ENCODE assay signal across 14 cellular contexts in genomic region chr21:23695449-23695848, GRCh38.
DNase-seq lines count a peak whose midpoint lies in the region; ATAC-seq, FAIRE-seq and TF ChIP-seq lines count a peak whose summit lies in the region.
"Had no signal": no experiment of that assay in that cellular context is flagged by ENCODE, and none has a peak within 500 bp of the region (broad histone marks: within the 10 kb centered on the region; RNA-seq: fewer than 3 reads in every experiment).

No MANE protein-coding gene starts in this region.

- H3K36me3 ChIP-seq in Caco-2 (ENCODE audit: control insufficient read depth, insufficient read depth, low read length), result no peaks in the 10 kb centered on the region
- H3K36me3 ChIP-seq: HAP-1, MG63 had no signal

- H3K9me3 ChIP-seq in Caco-2, result peaks cover 6% of the 10 kb centered on the region; the same call in 1 of the 2 replicates

- DNase-seq in GM12891 (ENCODE audit: insufficient read length, low spot score), result no peak
- DNase-seq in NCI-H446 treated with DMSO at 0.1 percent for 48 hours (lab: John Stamatoyannopoulos, UW), result peak; percentile 84
- DNase-seq in putamen (ENCODE audit: low spot score), result peak; percentile 9
- no peak for DNase-seq in Caco-2
- DNase-seq: CD8-positive, alpha-beta memory T cell; MG63; NCI-H187 treated with DMSO at 0.1 percent for 48 hours; NCI-H510A treated with DMSO at 0.1 percent for 48 hours; T-cell had no signal

- no peak for FAIRE-seq in GM12891 (lab: Jason Lieb, UNC)
- FAIRE-seq: GM19239 had no signal

- no peak overlapping the region for H3K27ac Mint-ChIP-seq in Caco-2 (ENCODE audit: unreplicated experiment)
- H3K27ac Mint-ChIP-seq: CD8-positive, alpha-beta memory T cell; T-cell had no signal

- H3K4me3 Mint-ChIP-seq in Caco-2 (ENCODE audit: unreplicated experiment), result no peak overlapping the region
- H3K4me3 Mint-ChIP-seq: CD8-positive, alpha-beta memory T cell; T-cell had no signal

- intact Hi-C loops in Caco-2 (cut with micrococcal nuclease; ENCODE audit: unreplicated experiment), result no loop called here

- H3K27me3 Mint-ChIP-seq in Caco-2 (ENCODE audit: insufficient read depth, unreplicated experiment), result no peaks in the 10 kb centered on the region
- H3K27me3 Mint-ChIP-seq: CD8-positive, alpha-beta memory T cell; T-cell had no signal

- ATAC-seq in HG02759 (IDR thresholded peaks at IDR 0.05; ENCODE audit: unreplicated experiment), result peak; percentile 66
- no peak for ATAC-seq in GM18870 (IDR thresholded peaks at IDR 0.05; ENCODE audit: unreplicated experiment)
- no peak for ATAC-seq in GM18505 (IDR thresholded peaks at IDR 0.05; ENCODE audit: unreplicated experiment)
- ATAC-seq: T-cell had no signal

- POLR2A ChIA-PET in Caco-2 (lab: Charles Lee), result no interaction called here

- H3K4me1 ChIP-seq in Caco-2, result no peaks in the 10 kb centered on the region
- H3K4me1 ChIP-seq: HAP-1 had no signal

- H3K4me1 Mint-ChIP-seq in Caco-2 (ENCODE audit: low read depth, unreplicated experiment), result no peaks in the 10 kb centered on the region
- H3K4me1 Mint-ChIP-seq: CD8-positive, alpha-beta memory T cell; T-cell had no signal

- no peak for TF ChIP-seq POLR2A in GM12891 (IDR thresholded peaks at IDR 0.05; ENCODE audit: low read depth, low read length)
- TF ChIP-seq POLR2A in GM18505 (IDR thresholded peaks at IDR 0.05; ENCODE audit: borderline replicate concordance, extremely low read depth, insufficient read depth, insufficient read length), result no peak

- H3K27me3 ChIP-seq in Caco-2 (replicated peaks; ENCODE audit: control insufficient read depth, insufficient read depth, low read length), result no peaks in the 10 kb centered on the region
- H3K27me3 ChIP-seq: MG63 had no signal

- BruUV-seq in Caco-2 (replicated peaks; lab: Mats Ljungman, UMichigan), result no TSS peak

- no peak for TF ChIP-seq CTCF in Caco-2 (IDR thresholded peaks at IDR 0.05; ENCODE audit: insufficient read depth in 1 of 2, low read depth in 1 of 2, low read length in 1 of 2, severe bottlenecking in 1 of 2, unreplicated experiment in 1 of 2)

- H3K36me3 Mint-ChIP-seq in Caco-2 (ENCODE audit: insufficient read depth, unreplicated experiment), result no peaks in the 10 kb centered on the region
- H3K36me3 Mint-ChIP-seq: CD8-positive, alpha-beta memory T cell had no signal

- H3K9me3 Mint-ChIP-seq in Caco-2 (ENCODE audit: unreplicated experiment), result peaks cover 11% of the 10 kb centered on the region

- CTCF ChIA-PET in Caco-2 (lab: Charles Lee), result no interaction called here

- no peak overlapping the region for H3K4me3 ChIP-seq in Caco-2 (ENCODE audit: low read depth, low read length)
- H3K4me3 ChIP-seq: HAP-1, MG63 had no signal

TF ChIP-seq in GM12891, 5 proteins besides CTCF, POLR2A, EP300 and RAD21:
- TF ChIP-seq POU2F2 (IDR thresholded peaks at IDR 0.05; ENCODE audit: low read depth, low read length), result peak; percentile 18; the same call in 1 of the 2 replicates
- TF ChIP-seq SPI1 (IDR thresholded peaks at IDR 0.05; ENCODE audit: low read depth, low read length), result no peak

Comparison
In these comparisons a context has a peak if more than half of its experiments do, and no peak if none do; other contexts are left out.
1. DNase-seq: peak in NCI-H446 treated with DMSO at 0.1 percent for 48 hours (single experiment) and putamen (single experiment); none in GM12891 (single experiment) and Caco-2 (0 of 2).